In the genomic region with DNA sequence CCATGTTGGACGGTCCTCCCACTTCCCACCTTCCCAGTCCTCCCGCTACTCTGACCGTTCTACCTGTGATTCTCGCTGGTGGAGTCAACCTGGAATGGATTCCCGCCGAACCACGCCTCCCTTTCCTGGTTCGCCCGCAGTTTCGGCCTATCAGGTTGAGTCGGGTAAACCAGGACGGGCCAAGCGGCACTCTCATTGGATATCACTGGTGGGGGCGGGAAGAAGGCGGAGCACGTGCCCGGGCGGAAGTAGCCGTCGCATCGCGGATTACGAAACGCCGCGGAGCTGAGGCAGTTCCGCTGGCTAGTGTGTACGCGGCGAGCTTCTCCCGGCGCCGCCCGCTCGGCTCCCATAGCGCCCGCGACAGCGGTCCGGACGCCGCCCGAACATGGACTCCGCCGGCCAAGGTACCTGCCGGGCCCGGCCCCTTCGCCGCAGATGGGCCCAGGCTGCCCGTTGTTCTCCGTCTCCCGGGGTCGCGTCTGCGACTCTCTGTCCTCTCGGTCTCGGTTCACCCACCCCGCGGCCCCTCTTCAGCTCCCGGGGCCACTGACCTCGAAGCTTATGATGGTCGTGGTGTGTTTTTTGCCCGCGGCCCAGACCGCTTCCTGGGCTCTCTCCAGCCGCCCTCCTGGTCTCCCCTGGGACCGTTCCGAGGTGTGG, we compare ENCODE assay signal across 1 cellular context.
TF ChIP-seq lines count a peak whose summit lies in the region.

A gene (plus strand): TSS at position 293 of the 663 bp plus-strand sequence. CDS start 96 bp downstream, at position 389.

TF ChIP-seq in K562, 482 proteins besides CTCF, POLR2A, EP300 and RAD21 (continued from another document and continues in another):
- TF ChIP-seq SRF (CRISPR knock-in tag; IDR thresholded peaks at IDR 0.05) (peak in 1 of 2 experiments; percentile 28; a peak in 1 of 4 replicates), PRPF4 (IDR thresholded peaks at IDR 0.05; ENCODE audit: insufficient read depth, low read depth, low read length, poor library complexity, severe bottlenecking) (no peak), ZNF316 (IDR thresholded peaks at IDR 0.05) (no peak), ARHGAP35 (IDR thresholded peaks at IDR 0.05; ENCODE audit: partially characterized antibody) (no peak), ZC3H11A (IDR thresholded peaks at IDR 0.05; ENCODE audit: low read depth, low read length) (no peak), C11orf30 (IDR thresholded peaks at IDR 0.05; ENCODE audit: low read depth) (peak; percentile 98), ADNP (tag; IDR thresholded peaks at IDR 0.05) (no peak), EP400 (IDR thresholded peaks at IDR 0.05) (peak; percentile 97), TSC22D4 (tag; IDR thresholded peaks at IDR 0.05) (no peak), RHOXF2B (CRISPR knock-in tag; conservative IDR thresholded peaks at IDR 0.05) (no peak), COPS2 (conservative IDR thresholded peaks at IDR 0.05) (no peak), ZNF217 (CRISPR knock-in tag; IDR thresholded peaks at IDR 0.05) (no peak), SMC3 (conservative IDR thresholded peaks at IDR 0.05; ENCODE audit: insufficient read depth, low read depth, low read length) (no peak), CTBP1 (IDR thresholded peaks at IDR 0.05; ENCODE audit: borderline replicate concordance) (peak; percentile 72), SMARCC2 (IDR thresholded peaks at IDR 0.05; ENCODE audit: low read depth) (no peak), SAFB2 (IDR thresholded peaks at IDR 0.05; ENCODE audit: borderline replicate concordance, low read depth, low read length, severe bottlenecking) (no peak), FOXM1 (IDR thresholded peaks at IDR 0.05; ENCODE audit: low read depth) (no peak), FOXM1 (CRISPR knock-in tag; IDR thresholded peaks at IDR 0.05; ENCODE audit: low read depth) (no peak; the same call in 1 of the 2 replicates), SREBF2 (CRISPR knock-in tag; IDR thresholded peaks at IDR 0.05) (no peak), XRCC5 (IDR thresholded peaks at IDR 0.05; ENCODE audit: low read depth, low read length) (peak; percentile 73), JUND (IDR thresholded peaks at IDR 0.05; ENCODE audit: borderline replicate concordance, low read depth, low read length) (0 out of 2 replicates have a peak, but pooled peaks have one; percentile 11), JUND (tag; IDR thresholded peaks at IDR 0.05; ENCODE audit: borderline replicate concordance, low read depth, low read length) (0 out of 3 replicates have a peak, but pooled peaks have one; percentile 19), PTRF (tag; IDR thresholded peaks at IDR 0.05) (no peak), SETDB1 (IDR thresholded peaks at IDR 0.05; ENCODE audit: low read length) (no peak), GABPA (tag; conservative IDR thresholded peaks at IDR 0.05; ENCODE audit: low read depth) (peak; percentile 98), ETV5 (CRISPR knock-in tag; IDR thresholded peaks at IDR 0.05; ENCODE audit: low read depth) (peak; percentile 23; the same call in 1 of the 2 replicates), SRSF7 (optimal IDR thresholded peaks at IDR 0.05; ENCODE audit: low read depth, low read length) (no peak), SMARCA5 (IDR thresholded peaks at IDR 0.05) (no peak), POLR2B (IDR thresholded peaks at IDR 0.05; ENCODE audit: low read depth, partially characterized antibody) (peak; percentile 87), MECOM (CRISPR knock-in tag; IDR thresholded peaks at IDR 0.05) (no peak), BACH1 (tag; IDR thresholded peaks at IDR 0.05) (no peak), SP1 (CRISPR knock-in tag; IDR thresholded peaks at IDR 0.05) (peak; percentile 96), ZNF79 (CRISPR knock-in tag; IDR thresholded peaks at IDR 0.05; ENCODE audit: low read depth) (no peak), MCM3 (IDR thresholded peaks at IDR 0.05) (no peak), ZNF384 (IDR thresholded peaks at IDR 0.05; ENCODE audit: low read depth, low read length) (no peak), RBM17 (IDR thresholded peaks at IDR 0.05; ENCODE audit: borderline replicate concordance, low read depth, low read length) (no peak), ZNF699 (CRISPR knock-in tag; IDR thresholded peaks at IDR 0.05; ENCODE audit: insufficient replicate concordance) (no peak), ZNF507 (tag; conservative IDR thresholded peaks at IDR 0.05) (no peak), U2AF2 (optimal IDR thresholded peaks at IDR 0.05; ENCODE audit: low read depth, low read length) (no peak), KAT7 (CRISPR knock-in tag; IDR thresholded peaks at IDR 0.05; ENCODE audit: borderline replicate concordance) (no peak), KDM5B (IDR thresholded peaks at IDR 0.05; ENCODE audit: insufficient replicate concordance, low read depth, low read length) (peak; percentile 95), NFIC (IDR thresholded peaks at IDR 0.05) (peak; percentile 32; the same call in 1 of the 2 replicates), MEF2D (tag; conservative IDR thresholded peaks at IDR 0.05; ENCODE audit: low read depth) (no peak), ZNF23 (CRISPR knock-in tag; IDR thresholded peaks at IDR 0.05) (no peak), PHB2 (IDR thresholded peaks at IDR 0.05; ENCODE audit: low read depth) (0 out of 2 replicates have a peak, but pooled peaks have one; percentile 15), MBD2 (IDR thresholded peaks at IDR 0.05; ENCODE audit: borderline replicate concordance, low read depth) (peak; percentile 93), SMAD4 (CRISPR knock-in tag; conservative IDR thresholded peaks at IDR 0.05) (peak; percentile 42; the same call in 1 of the 2 replicates), NELFE (IDR thresholded peaks at IDR 0.05; ENCODE audit: insufficient read depth, insufficient read length) (no peak), MTF1 (CRISPR knock-in tag; IDR thresholded peaks at IDR 0.05; ENCODE audit: borderline replicate concordance) (no peak), ZNF146 (CRISPR knock-in tag; IDR thresholded peaks at IDR 0.05; ENCODE audit: unreplicated experiment) (no peak)
- TF ChIP-seq, protein P1, sequence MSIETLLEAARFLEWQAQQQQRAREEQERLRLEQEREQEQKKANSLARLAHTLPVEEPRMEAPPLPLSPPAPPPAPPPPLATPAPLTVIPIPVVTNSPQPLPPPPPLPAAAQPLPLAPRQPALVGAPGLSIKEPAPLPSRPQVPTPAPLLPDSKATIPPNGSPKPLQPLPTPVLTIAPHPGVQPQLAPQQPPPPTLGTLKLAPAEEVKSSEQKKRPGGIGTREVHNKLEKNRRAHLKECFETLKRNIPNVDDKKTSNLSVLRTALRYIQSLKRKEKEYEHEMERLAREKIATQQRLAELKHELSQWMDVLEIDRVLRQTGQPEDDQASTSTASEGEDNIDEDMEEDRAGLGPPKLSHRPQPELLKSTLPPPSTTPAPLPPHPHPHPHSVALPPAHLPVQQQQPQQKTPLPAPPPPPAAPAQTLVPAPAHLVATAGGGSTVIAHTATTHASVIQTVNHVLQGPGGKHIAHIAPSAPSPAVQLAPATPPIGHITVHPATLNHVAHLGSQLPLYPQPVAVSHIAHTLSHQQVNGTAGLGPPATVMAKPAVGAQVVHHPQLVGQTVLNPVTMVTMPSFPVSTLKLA (conservative IDR thresholded peaks at IDR 0.05): peak; percentile 99
- TF ChIP-seq, protein P2, sequence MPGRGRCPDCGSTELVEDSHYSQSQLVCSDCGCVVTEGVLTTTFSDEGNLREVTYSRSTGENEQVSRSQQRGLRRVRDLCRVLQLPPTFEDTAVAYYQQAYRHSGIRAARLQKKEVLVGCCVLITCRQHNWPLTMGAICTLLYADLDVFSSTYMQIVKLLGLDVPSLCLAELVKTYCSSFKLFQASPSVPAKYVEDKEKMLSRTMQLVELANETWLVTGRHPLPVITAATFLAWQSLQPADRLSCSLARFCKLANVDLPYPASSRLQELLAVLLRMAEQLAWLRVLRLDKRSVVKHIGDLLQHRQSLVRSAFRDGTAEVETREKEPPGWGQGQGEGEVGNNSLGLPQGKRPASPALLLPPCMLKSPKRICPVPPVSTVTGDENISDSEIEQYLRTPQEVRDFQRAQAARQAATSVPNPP (IDR thresholded peaks at IDR 0.05; ENCODE audit: borderline replicate concordance, insufficient read depth, insufficient read length): no peak
- TF ChIP-seq, protein P3, sequence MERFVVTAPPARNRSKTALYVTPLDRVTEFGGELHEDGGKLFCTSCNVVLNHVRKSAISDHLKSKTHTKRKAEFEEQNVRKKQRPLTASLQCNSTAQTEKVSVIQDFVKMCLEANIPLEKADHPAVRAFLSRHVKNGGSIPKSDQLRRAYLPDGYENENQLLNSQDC (CRISPR knock-in tag; IDR thresholded peaks at IDR 0.05): no peak
- TF ChIP-seq, protein P4, sequence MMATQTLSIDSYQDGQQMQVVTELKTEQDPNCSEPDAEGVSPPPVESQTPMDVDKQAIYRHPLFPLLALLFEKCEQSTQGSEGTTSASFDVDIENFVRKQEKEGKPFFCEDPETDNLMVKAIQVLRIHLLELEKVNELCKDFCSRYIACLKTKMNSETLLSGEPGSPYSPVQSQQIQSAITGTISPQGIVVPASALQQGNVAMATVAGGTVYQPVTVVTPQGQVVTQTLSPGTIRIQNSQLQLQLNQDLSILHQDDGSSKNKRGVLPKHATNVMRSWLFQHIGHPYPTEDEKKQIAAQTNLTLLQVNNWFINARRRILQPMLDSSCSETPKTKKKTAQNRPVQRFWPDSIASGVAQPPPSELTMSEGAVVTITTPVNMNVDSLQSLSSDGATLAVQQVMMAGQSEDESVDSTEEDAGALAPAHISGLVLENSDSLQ (IDR thresholded peaks at IDR 0.05): peak; percentile 85
- TF ChIP-seq, protein P5, sequence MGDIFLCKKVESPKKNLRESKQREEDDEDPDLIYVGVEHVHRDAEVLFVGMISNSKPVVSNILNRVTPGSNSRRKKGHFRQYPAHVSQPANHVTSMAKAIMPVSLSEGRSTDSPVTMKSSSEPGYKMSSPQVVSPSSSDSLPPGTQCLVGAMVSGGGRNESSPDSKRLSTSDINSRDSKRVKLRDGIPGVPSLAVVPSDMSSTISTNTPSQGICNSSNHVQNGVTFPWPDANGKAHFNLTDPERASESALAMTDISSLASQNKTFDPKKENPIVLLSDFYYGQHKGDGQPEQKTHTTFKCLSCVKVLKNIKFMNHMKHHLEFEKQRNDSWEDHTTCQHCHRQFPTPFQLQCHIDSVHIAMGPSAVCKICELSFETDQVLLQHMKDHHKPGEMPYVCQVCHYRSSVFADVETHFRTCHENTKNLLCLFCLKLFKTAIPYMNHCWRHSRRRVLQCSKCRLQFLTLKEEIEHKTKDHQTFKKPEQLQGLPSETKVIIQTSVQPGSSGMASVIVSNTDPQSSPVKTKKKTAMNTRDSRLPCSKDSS (IDR thresholded peaks at IDR 0.05; ENCODE audit: low read depth, partially characterized antibody): no peak
- TF ChIP-seq, protein P6, sequence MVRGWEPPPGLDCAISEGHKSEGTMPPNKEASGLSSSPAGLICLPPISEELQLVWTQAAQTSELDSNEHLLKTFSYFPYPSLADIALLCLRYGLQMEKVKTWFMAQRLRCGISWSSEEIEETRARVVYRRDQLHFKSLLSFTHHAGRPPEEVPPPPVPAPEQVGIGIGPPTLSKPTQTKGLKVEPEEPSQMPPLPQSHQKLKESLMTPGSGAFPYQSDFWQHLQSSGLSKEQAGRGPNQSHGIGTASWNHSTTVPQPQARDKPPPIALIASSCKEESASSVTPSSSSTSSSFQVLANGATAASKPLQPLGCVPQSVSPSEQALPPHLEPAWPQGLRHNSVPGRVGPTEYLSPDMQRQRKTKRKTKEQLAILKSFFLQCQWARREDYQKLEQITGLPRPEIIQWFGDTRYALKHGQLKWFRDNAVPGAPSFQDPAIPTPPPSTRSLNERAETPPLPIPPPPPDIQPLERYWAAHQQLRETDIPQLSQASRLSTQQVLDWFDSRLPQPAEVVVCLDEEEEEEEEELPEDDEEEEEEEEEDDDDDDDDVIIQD (CRISPR knock-in tag; IDR thresholded peaks at IDR 0.05): no peak
- TF ChIP-seq, protein P7, sequence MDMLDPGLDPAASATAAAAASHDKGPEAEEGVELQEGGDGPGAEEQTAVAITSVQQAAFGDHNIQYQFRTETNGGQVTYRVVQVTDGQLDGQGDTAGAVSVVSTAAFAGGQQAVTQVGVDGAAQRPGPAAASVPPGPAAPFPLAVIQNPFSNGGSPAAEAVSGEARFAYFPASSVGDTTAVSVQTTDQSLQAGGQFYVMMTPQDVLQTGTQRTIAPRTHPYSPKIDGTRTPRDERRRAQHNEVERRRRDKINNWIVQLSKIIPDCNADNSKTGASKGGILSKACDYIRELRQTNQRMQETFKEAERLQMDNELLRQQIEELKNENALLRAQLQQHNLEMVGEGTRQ (CRISPR knock-in tag; IDR thresholded peaks at IDR 0.05): peak; percentile 92
- TF ChIP-seq, protein P8, sequence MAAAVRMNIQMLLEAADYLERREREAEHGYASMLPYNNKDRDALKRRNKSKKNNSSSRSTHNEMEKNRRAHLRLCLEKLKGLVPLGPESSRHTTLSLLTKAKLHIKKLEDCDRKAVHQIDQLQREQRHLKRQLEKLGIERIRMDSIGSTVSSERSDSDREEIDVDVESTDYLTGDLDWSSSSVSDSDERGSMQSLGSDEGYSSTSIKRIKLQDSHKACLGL (CRISPR knock-in tag; IDR thresholded peaks at IDR 0.05; ENCODE audit: borderline replicate concordance, poor library complexity, severe bottlenecking): no peak
- TF ChIP-seq, protein P9, sequence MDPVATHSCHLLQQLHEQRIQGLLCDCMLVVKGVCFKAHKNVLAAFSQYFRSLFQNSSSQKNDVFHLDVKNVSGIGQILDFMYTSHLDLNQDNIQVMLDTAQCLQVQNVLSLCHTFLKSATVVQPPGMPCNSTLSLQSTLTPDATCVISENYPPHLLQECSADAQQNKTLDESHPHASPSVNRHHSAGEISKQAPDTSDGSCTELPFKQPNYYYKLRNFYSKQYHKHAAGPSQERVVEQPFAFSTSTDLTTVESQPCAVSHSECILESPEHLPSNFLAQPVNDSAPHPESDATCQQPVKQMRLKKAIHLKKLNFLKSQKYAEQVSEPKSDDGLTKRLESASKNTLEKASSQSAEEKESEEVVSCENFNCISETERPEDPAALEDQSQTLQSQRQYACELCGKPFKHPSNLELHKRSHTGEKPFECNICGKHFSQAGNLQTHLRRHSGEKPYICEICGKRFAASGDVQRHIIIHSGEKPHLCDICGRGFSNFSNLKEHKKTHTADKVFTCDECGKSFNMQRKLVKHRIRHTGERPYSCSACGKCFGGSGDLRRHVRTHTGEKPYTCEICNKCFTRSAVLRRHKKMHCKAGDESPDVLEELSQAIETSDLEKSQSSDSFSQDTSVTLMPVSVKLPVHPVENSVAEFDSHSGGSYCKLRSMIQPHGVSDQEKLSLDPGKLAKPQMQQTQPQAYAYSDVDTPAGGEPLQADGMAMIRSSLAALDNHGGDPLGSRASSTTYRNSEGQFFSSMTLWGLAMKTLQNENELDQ (CRISPR knock-in tag; IDR thresholded peaks at IDR 0.05; ENCODE audit: borderline replicate concordance): no peak
- TF ChIP-seq, protein P10, sequence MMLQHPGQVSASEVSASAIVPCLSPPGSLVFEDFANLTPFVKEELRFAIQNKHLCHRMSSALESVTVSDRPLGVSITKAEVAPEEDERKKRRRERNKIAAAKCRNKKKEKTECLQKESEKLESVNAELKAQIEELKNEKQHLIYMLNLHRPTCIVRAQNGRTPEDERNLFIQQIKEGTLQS (IDR thresholded peaks at IDR 0.05): peak; percentile 60
- TF ChIP-seq, protein P10 (CRISPR knock-in tag; conservative IDR thresholded peaks at IDR 0.05): no peak
